Comparison of ENCODE assay signal across 15 cellular contexts in genomic region chr17:64106918-64107317, GRCh38. TPM values are rescaled to one million over a fixed set of nuclear protein-coding genes. Genes with fewer than 3 reads are reported as not detected.
DNase-seq lines count a peak whose midpoint lies in the region; FAIRE-seq and TF ChIP-seq lines count a peak whose summit lies in the region.
"Had no signal": no experiment of that assay in that cellular context is flagged by ENCODE, and none has a peak within 500 bp of the region (broad histone marks: within the 10 kb centered on the region; RNA-seq: fewer than 3 reads in every experiment).

No MANE protein-coding gene starts in this region.

- H3K36me3 Mint-ChIP-seq in activated naive CD4-positive, alpha-beta T cell treated with anti-CD3 and anti-CD28 coated beads, Interleukin-2, amount 50 U/mL, for 24 hours, result no peaks in the 10 kb centered on the region
- H3K36me3 Mint-ChIP-seq in activated CD4-positive, alpha-beta memory T cell treated with anti-CD3 and anti-CD28 coated beads for 36 hours, result peaks cover 13% of the 10 kb centered on the region
- H3K36me3 Mint-ChIP-seq: stimulated activated memory B cell treated with anti-CD40 and anti-IgM and Interleukin-4, amounts not matched to agents 10 μg/mL and 1 μg/mL and 100 μg/mL, for 72 hours had no signal

- no peaks in the 10 kb centered on the region for H3K9me3 ChIP-seq in keratinocyte (ENCODE audit: control insufficient read depth, low read depth, low read length)
- no peaks in the 10 kb centered on the region for H3K9me3 ChIP-seq in stomach
- H3K9me3 ChIP-seq: ascending aorta, vagina had no signal

- peak overlapping the region; percentile 88 for H3K27ac Mint-ChIP-seq in activated naive CD4-positive, alpha-beta T cell treated with anti-CD3 and anti-CD28 coated beads, Interleukin-2, amount 50 U/mL, for 24 hours
- H3K27ac Mint-ChIP-seq in activated CD4-positive, alpha-beta memory T cell treated with anti-CD3 and anti-CD28 coated beads for 36 hours, result peak overlapping the region; percentile 44
- H3K27ac Mint-ChIP-seq: stimulated activated memory B cell treated with anti-CD40 and anti-IgM and Interleukin-4, amounts not matched to agents 10 μg/mL and 1 μg/mL and 100 μg/mL, for 72 hours had no signal

- H3K9me3 Mint-ChIP-seq in activated naive CD4-positive, alpha-beta T cell treated with anti-CD3 and anti-CD28 coated beads, Interleukin-2, amount 50 U/mL, for 24 hours, result no peaks in the 10 kb centered on the region
- no peaks in the 10 kb centered on the region for H3K9me3 Mint-ChIP-seq in activated CD4-positive, alpha-beta memory T cell treated with anti-CD3 and anti-CD28 coated beads for 36 hours
- H3K9me3 Mint-ChIP-seq: activated T-cell treated with anti-CD3 and anti-CD28 coated beads, Interleukin-2, amount 50 U/mL, for 4 hours; stimulated activated memory B cell treated with anti-CD40 and anti-IgM and Interleukin-4, amounts not matched to agents 10 μg/mL and 1 μg/mL and 100 μg/mL, for 72 hours had no signal

- peaks cover 49% of the 10 kb centered on the region for H3K4me1 ChIP-seq in keratinocyte (ENCODE audit: control insufficient read depth, extremely low read depth, insufficient read depth, low read length)
- peaks cover 30 to 87% (median 63%) of the 10 kb centered on the region in 4 donors for H3K4me1 ChIP-seq in stomach
- H3K4me1 ChIP-seq: ascending aorta had no signal

- in situ Hi-C loops in KBM-7 (cut with MboI; ENCODE audit: low pct_unique_long_range_greater_than_20kb, low sequenced_read_pairs), result no loop called here

- H3K4me3 ChIP-seq in keratinocyte (ENCODE audit: control insufficient read depth in 2 of 3, extremely low read depth in 1 of 3, insufficient read depth in 2 of 3, low read depth in 1 of 3, low read length in 3 of 3), result no peak overlapping the region
- H3K4me3 ChIP-seq in stomach, result no peak overlapping the region
- H3K4me3 ChIP-seq: ascending aorta, vagina had no signal

- no peak overlapping the region for H2AFZ ChIP-seq in keratinocyte (ENCODE audit: control insufficient read depth, low read length)

- H3K27me3 Mint-ChIP-seq in activated naive CD4-positive, alpha-beta T cell treated with anti-CD3 and anti-CD28 coated beads, Interleukin-2, amount 50 U/mL, for 24 hours, result no peaks in the 10 kb centered on the region
- H3K27me3 Mint-ChIP-seq in activated CD4-positive, alpha-beta memory T cell treated with anti-CD3 and anti-CD28 coated beads for 36 hours, result no peaks in the 10 kb centered on the region
- H3K27me3 Mint-ChIP-seq: stimulated activated memory B cell treated with anti-CD40 and anti-IgM and Interleukin-4, amounts not matched to agents 10 μg/mL and 1 μg/mL and 100 μg/mL, for 72 hours had no signal

- H3K9me1 ChIP-seq in keratinocyte (ENCODE audit: control insufficient read depth, extremely low read depth, insufficient read depth, low read length), result no peaks in the 10 kb centered on the region

- dilution Hi-C loops in keratinocyte (cut with MboI; ENCODE audit: extremely low pct_ligation_motif_present, low sequenced_read_pairs), result no loop called here

- TF ChIP-seq CTCF in keratinocyte (optimal IDR thresholded peaks at IDR 0.05 in 1 of 3, IDR thresholded peaks at IDR 0.05 in 1 of 3, conservative IDR thresholded peaks at IDR 0.05 in 1 of 3; ENCODE audit: extremely low read depth in 1 of 3, insufficient read depth in 2 of 3, low read length in 3 of 3), result no peak
- TF ChIP-seq CTCF in stomach (IDR thresholded peaks at IDR 0.05), result no peak

- H3K36me3 ChIP-seq in keratinocyte (ENCODE audit: control insufficient read depth in 2 of 2, extremely low read depth in 1 of 2, insufficient read depth in 2 of 2, low read length in 2 of 2) (peaks cover 0 to 11% of the 10 kb centered on the region in 2 experiments), stomach (peaks cover 0 to 4% (median 0%) of the 10 kb centered on the region in 4 donors)
- H3K36me3 ChIP-seq: vagina had no signal

- no peak for DNase-seq in activated naive CD4-positive, alpha-beta T cell treated with Interleukin-2 at 50 U/mL for 16 hours
- no peak for DNase-seq in activated CD4-positive, alpha-beta memory T cell treated with anti-CD3 and anti-CD28 coated beads for 36 hours
- DNase-seq in keratinocyte (ENCODE audit: low read depth, low spot score) (no peak), stomach (no peak), cortex of kidney (lab: John Stamatoyannopoulos, UW) (no peak), NCI-H1436 treated with DMSO at 0.1 percent for 48 hours (lab: John Stamatoyannopoulos, UW) (no peak), KBM-7 (no peak)
- DNase-seq: activated T-cell treated with anti-CD3 and anti-CD28 coated beads, Interleukin-2, amount 50 U/mL, for 4 hours; NCI-H1105; NCI-H2171; NK-92 treated with Interleukin-12 subunit alpha and Interleukin-12 subunit beta, amount 100 ng/mL, for 24 hours had no signal

- CTCF ChIA-PET in activated CD4-positive, alpha-beta memory T cell treated with anti-CD3 and anti-CD28 coated beads for 36 hours (lab: Charles Lee), result interaction anchor here (0.6 kb wide), 1 partner anchor 43 kb away, joined by 3 read pairs; no protein-coding TSS in a partner anchor

- peak overlapping the region; percentile 9 for H3K4me3 Mint-ChIP-seq in activated naive CD4-positive, alpha-beta T cell treated with anti-CD3 and anti-CD28 coated beads, Interleukin-2, amount 50 U/mL, for 24 hours
- no peak overlapping the region for H3K4me3 Mint-ChIP-seq in activated CD4-positive, alpha-beta memory T cell treated with anti-CD3 and anti-CD28 coated beads for 36 hours
- H3K4me3 Mint-ChIP-seq: stimulated activated memory B cell treated with anti-CD40 and anti-IgM and Interleukin-4, amounts not matched to agents 10 μg/mL and 1 μg/mL and 100 μg/mL, for 72 hours had no signal

- TF ChIP-seq EP300 in stomach (IDR thresholded peaks at IDR 0.05), result no peak

- FAIRE-seq in keratinocyte (lab: Jason Lieb, UNC), result no peak

- H3K79me2 ChIP-seq in keratinocyte (ENCODE audit: control insufficient read depth, insufficient read depth, low read length), result peaks cover 15% of the 10 kb centered on the region

- peak overlapping the region; percentile 50 for H3K4me2 ChIP-seq in keratinocyte (ENCODE audit: control insufficient read depth, extremely low read depth, insufficient read depth, low read depth, low read length)

- 82 to 89% (median 85%) methylated on average over 3 of the region's 3 CpGs for WGBS in stomach, 5 donors

- no peak for TF ChIP-seq POLR2A in stomach (IDR thresholded peaks at IDR 0.05)

- H3K9ac ChIP-seq in keratinocyte (ENCODE audit: control insufficient read depth, extremely low read depth, insufficient read depth, low read length), result no peak overlapping the region

- H3K27me3 ChIP-seq in keratinocyte (ENCODE audit: control insufficient read depth, extremely low read depth, insufficient read depth, low read length) (no peaks in the 10 kb centered on the region), stomach (no peaks in the 10 kb centered on the region)
- H3K27me3 ChIP-seq: ascending aorta, vagina had no signal

- peaks cover 72% of the 10 kb centered on the region for H3K4me1 Mint-ChIP-seq in activated naive CD4-positive, alpha-beta T cell treated with anti-CD3 and anti-CD28 coated beads, Interleukin-2, amount 50 U/mL, for 24 hours
- H3K4me1 Mint-ChIP-seq in activated CD4-positive, alpha-beta memory T cell treated with anti-CD3 and anti-CD28 coated beads for 36 hours (ENCODE audit: low read depth), result peaks cover 72% of the 10 kb centered on the region

- intact Hi-C loops in activated CD4-positive, alpha-beta memory T cell treated with anti-CD3 and anti-CD28 coated beads for 36 hours (cut with micrococcal nuclease), result no loop called here
- intact Hi-C loops in stomach (cut with DNase I; ENCODE audit: low total_unique reads), result no loop called here

- POLR2A ChIA-PET in activated CD4-positive, alpha-beta memory T cell treated with anti-CD3 and anti-CD28 coated beads for 36 hours (lab: Charles Lee), result interaction anchor here (0.6 to 1.0 kb wide), 3 partner anchors 14 to 24 kb away, joined by 3 to 5 read pairs (median 3); no protein-coding TSS in a partner anchor

- H3K27ac ChIP-seq in keratinocyte (ENCODE audit: control insufficient read depth, insufficient read depth, low read length), result no peak overlapping the region
- H3K27ac ChIP-seq in stomach, result peak overlapping the region; percentile 35 to 83 (median 63)
- H3K27ac ChIP-seq: ascending aorta, vagina had no signal

- no peaks in the 10 kb centered on the region for H4K20me1 ChIP-seq in keratinocyte (ENCODE audit: control insufficient read depth, extremely low read depth, insufficient read depth, low read length)

RNA-seq across cellular contexts. Expression of gene ERN1, which starts 23.0 kb away (rescaled TPM):
- 10 to 100 TPM; 45.3 to 47.7 TPM for total RNA-seq in activated CD4-positive, alpha-beta memory T cell treated with anti-CD3 and anti-CD28 coated beads for 36 hours
- polyA plus RNA-seq in keratinocyte, result 5.4 to 7.1 TPM (median 7.1 TPM) in 3 replicates
- polyA plus RNA-seq in keratinocyte (2011; ENCODE audit: low read depth), result 3.6 TPM
- polyA plus RNA-seq in keratinocyte (2011; cell fraction: cytosol; rRNA removed), result 3.5 and 5.0 TPM in 2 replicates
- 23.0 and 26.6 TPM in 2 replicates for polyA plus RNA-seq in keratinocyte (2011; cell fraction: nucleus; rRNA removed)
- polyA plus RNA-seq in keratinocyte (2012; ENCODE audit: low replicate concordance), result 4.8 and 10.7 TPM in 2 replicates
- polyA minus RNA-seq in keratinocyte, result 14.4 to 28.3 TPM (median 18.1 TPM) in 3 replicates
- 7.1 TPM for polyA minus RNA-seq in keratinocyte (2011; cell fraction: cytosol; rRNA and poly(A)+ RNA removed)
- polyA minus RNA-seq in keratinocyte (2011; cell fraction: nucleus; rRNA and poly(A)+ RNA removed), result 17.1 and 29.8 TPM in 2 replicates
- total RNA-seq in stomach, result 10 to 100 TPM; 23.7 to 76.4 (median 33.8) TPM
- 1 to 10 TPM; 4.1 to 6.4 (median 6.1) TPM for polyA plus RNA-seq in stomach
